23 cellular contexts compared by ENCODE assay signal in genomic region chr20:52432740-52433139, GRCh38.
"Had no signal": no experiment of that assay in that cellular context is flagged by ENCODE, and none has a peak within 500 bp of the region (broad histone marks: within the 10 kb centered on the region; RNA-seq: fewer than 3 reads in every experiment).

No MANE protein-coding gene starts in this region.

- ATAC-seq: activated CD4-positive, CD25-positive, alpha-beta regulatory T cell treated with anti-CD3 and anti-CD28 coated beads, Interleukin-2, amount 50 U/mL, for 24 hours; naive thymus-derived CD8-positive, alpha-beta T cell; stimulated activated naive CD8-positive, alpha-beta T cell treated with anti-CD3 and anti-CD28 coated beads, Interleukin-15, Interleukin-2, amounts not matched to agents 100 U/mL and 50 U/mL, for 24 hours had no signal

- DNase-seq: activated CD4-positive, alpha-beta memory T cell treated with anti-CD3 and anti-CD28 coated beads for 36 hours; activated CD4-positive, alpha-beta T cell treated with anti-CD3 and anti-CD28 coated beads, Interleukin-2, amount 10 ng/mL, durations not matched to agents 24 days and 14 days; activated CD8-positive, alpha-beta memory T cell treated with anti-CD3 and anti-CD28 coated beads, Interleukin-2, amount 50 U/mL, for 4 hours; activated effector memory CD4-positive, alpha-beta T cell treated with anti-CD3 and anti-CD28 coated beads, Interleukin-2, amount 50 U/mL, for 16 hours; activated naive CD4-positive, alpha-beta T cell treated with anti-CD3 and anti-CD28 coated beads for 36 hours; activated naive CD8-positive, alpha-beta T cell treated with anti-CD3 and anti-CD28 coated beads, Interleukin-2, amount 10 ng/mL, durations not matched to agents 7 days and 5 days; activated T-cell treated with anti-CD3 and anti-CD28 coated beads, Interleukin-2, amount 50 U/mL, for 1 hour; amniotic stem cell; brain microvascular endothelial cell; caudate nucleus; gastrocnemius medialis; hippocampal formation; immature natural killer cell; naive thymus-derived CD8-positive, alpha-beta T cell; nucleus accumbens; stimulated activated CD4-positive, alpha-beta T cell treated with anti-CD3 and anti-CD28 coated beads, Interleukin-2, amount 100 ng/mL, for 48 hours; stimulated activated naive CD8-positive, alpha-beta T cell treated with anti-CD3 and anti-CD28 coated beads, Interleukin-15, Interleukin-2, amounts not matched to agents 100 U/mL and 50 U/mL, for 24 hours; trophoblast cell; uterus; WERI-Rb-1 had no signal

- H3K4me3 ChIP-seq: gastrocnemius medialis, right atrium auricular region, thoracic aorta, uterus had no signal
